ENCODE assay signal across 11 cellular contexts in genomic region chr3:99896482-99896881, GRCh38.
A peak's percentile ranks its signal among the peaks of the same experiment; 100 is the strongest.
DNase-seq lines count a peak whose midpoint lies in the region; ATAC-seq, FAIRE-seq and TF ChIP-seq lines count a peak whose summit lies in the region.
"Had no signal": no experiment of that assay in that cellular context is flagged by ENCODE, and none has a peak within 500 bp of the region (broad histone marks: within the 10 kb centered on the region; RNA-seq: fewer than 3 reads in every experiment).

No MANE protein-coding gene starts in this region.

- intact Hi-C loops in HepG2 (cut with micrococcal nuclease; ENCODE audit: unreplicated experiment) = no loop called here
- intact Hi-C loops in right lobe of liver (cut with DNase I) = no loop called here

- DNase-seq in HepG2 (ENCODE audit: low spot score) (no peak), right lobe of liver (no peak), NCI-H69 (lab: John Stamatoyannopoulos, UW) (peak; percentile 79), foreskin keratinocyte (no peak), upper lobe of left lung (no peak), omental fat pad (ENCODE audit: low spot score) (no peak), ecto neural progenitor cell (ENCODE audit: low spot score) (no peak)
- no peak for DNase-seq in activated T-cell treated with anti-CD3 and anti-CD28 coated beads, Interleukin-2, amount 50 U/mL, for 48 hours
- DNase-seq: activated CD4-positive, alpha-beta T cell treated with anti-CD3 and anti-CD28 coated beads, Interleukin-2, amount 10 ng/mL, durations not matched to agents 7 days and 5 days; activated naive CD4-positive, alpha-beta T cell; dorsolateral prefrontal cortex had no signal

- FAIRE-seq in HepG2 (lab: Jason Lieb, UNC) = no peak

- POLR2A ChIA-PET in HepG2 (lab: Yijun Ruan, JAX) = interaction anchor here (0.6 kb wide), 1 partner anchor 52 kb away, joined by 3 read pairs; no protein-coding TSS in a partner anchor

- 93% methylated on average over 3 of the region's 3 CpGs for WGBS in HepG2 (ENCODE audit: low lambda C conversion rate)
- 72% methylated on average over 3 of the region's 3 CpGs for WGBS in right lobe of liver (ENCODE audit: insufficient coverage, low coverage, low lambda C conversion rate, missing lambda C conversion rate)
- 61 to 69% methylated on average over 3 of the region's 3 CpGs for WGBS in upper lobe of left lung, 2 donors

- CTCF ChIA-PET in HepG2 (lab: Yijun Ruan, JAX; ENCODE audit: low intra/inter-chr PET ratio, low total read pairs) = no interaction called here

- TF ChIP-seq POLR2A in HepG2 (IDR thresholded peaks at IDR 0.05; ENCODE audit: insufficient read depth in 1 of 2, low read depth in 2 of 2, low read length in 2 of 2) (no peak), right lobe of liver (IDR thresholded peaks at IDR 0.05) (no peak), upper lobe of left lung (IDR thresholded peaks at IDR 0.05) (no peak)

- H3K9me3 ChIP-seq in HepG2 (ENCODE audit: low read length) (no peaks in the 10 kb centered on the region), right lobe of liver (no peaks in the 10 kb centered on the region), upper lobe of left lung (no peaks in the 10 kb centered on the region)

- no peak for ATAC-seq in HepG2
- ATAC-seq in right lobe of liver = no peak
- no peak for ATAC-seq in foreskin keratinocyte
- no peak for ATAC-seq in upper lobe of left lung (ENCODE audit: low FRiP score in 2 of 2)
- ATAC-seq in omental fat pad (ENCODE audit: low FRiP score) = no peak

- no peaks in the 10 kb centered on the region for H3K27me3 ChIP-seq in HepG2 (ENCODE audit: control insufficient read depth in 1 of 2, insufficient read depth in 2 of 2, low read length in 2 of 2)
- H3K27me3 ChIP-seq in right lobe of liver = no peaks in the 10 kb centered on the region
- no peaks in the 10 kb centered on the region for H3K27me3 ChIP-seq in foreskin keratinocyte
- H3K27me3 ChIP-seq in upper lobe of left lung = no peaks in the 10 kb centered on the region
- H3K27me3 ChIP-seq: dorsolateral prefrontal cortex had no signal

- H2AFZ ChIP-seq in HepG2 (ENCODE audit: low read length) = peak overlapping the region; percentile 15

- no peak overlapping the region for H3K4me2 ChIP-seq in HepG2 (ENCODE audit: low read depth, low read length)

- no peak for TF ChIP-seq EP300 in HepG2 (IDR thresholded peaks at IDR 0.05; ENCODE audit: low read depth in 2 of 2, low read length in 2 of 2)
- TF ChIP-seq EP300 in HepG2 (CRISPR knock-in tag; IDR thresholded peaks at IDR 0.05; ENCODE audit: borderline replicate concordance) = no peak
- no peak for TF ChIP-seq EP300 in upper lobe of left lung (IDR thresholded peaks at IDR 0.05)

- H3K9ac ChIP-seq in HepG2 (ENCODE audit: insufficient read depth, low read depth, low read length) = peak overlapping the region; percentile 18; the same call in 1 of the 2 replicates

- H3K4me1 ChIP-seq in HepG2 (ENCODE audit: insufficient read depth, low read length) = peaks cover 55% of the 10 kb centered on the region
- peaks cover 0 to 7% (median under 1%) of the 10 kb centered on the region in 4 donors for H3K4me1 ChIP-seq in right lobe of liver
- peaks cover 46% of the 10 kb centered on the region for H3K4me1 ChIP-seq in foreskin keratinocyte
- peaks cover 0 to 14% (median 6%) of the 10 kb centered on the region in 4 donors for H3K4me1 ChIP-seq in upper lobe of left lung

- H3K27ac ChIP-seq in HepG2 (ENCODE audit: extremely low read length, insufficient read depth, low read length) (peak overlapping the region; percentile 44), right lobe of liver (peak overlapping the region in 1 of 3 donors; percentile 6), foreskin keratinocyte (peak overlapping the region; percentile 51), upper lobe of left lung (peak overlapping the region in 3 of 4 donors; percentile 11 to 57 (median 22))

- H3K4me3 ChIP-seq in HepG2 (replicated peaks in 1 of 3; ENCODE audit: insufficient read depth in 1 of 3, low read depth in 2 of 3, low read length in 3 of 3) = no peak overlapping the region
- H3K4me3 ChIP-seq in right lobe of liver = no peak overlapping the region
- no peak overlapping the region for H3K4me3 ChIP-seq in upper lobe of left lung
- H3K4me3 ChIP-seq: dorsolateral prefrontal cortex had no signal

- H3K36me3 ChIP-seq in HepG2 (replicated peaks in 1 of 2; ENCODE audit: control insufficient read depth in 1 of 2, insufficient read depth in 2 of 2, low read length in 2 of 2) (no peaks in the 10 kb centered on the region), right lobe of liver (no peaks in the 10 kb centered on the region), upper lobe of left lung (no peaks in the 10 kb centered on the region)

- H3K79me2 ChIP-seq in HepG2 (ENCODE audit: insufficient read depth, low read length) = peaks cover 4% of the 10 kb centered on the region

- TF ChIP-seq CTCF in HepG2 (CRISPR knock-in tag; IDR thresholded peaks at IDR 0.05) (no peak), right lobe of liver (IDR thresholded peaks at IDR 0.05) (no peak), foreskin keratinocyte (conservative IDR thresholded peaks at IDR 0.05) (no peak), upper lobe of left lung (IDR thresholded peaks at IDR 0.05) (no peak), omental fat pad (IDR thresholded peaks at IDR 0.05) (no peak)

- no peak for TF ChIP-seq RAD21 in HepG2 (CRISPR knock-in tag; IDR thresholded peaks at IDR 0.05)

- H4K20me1 ChIP-seq in HepG2 (ENCODE audit: insufficient read depth, low read length) = no peaks in the 10 kb centered on the region

- in situ Hi-C loops in HepG2 (cut with HindIII; ENCODE audit: extremely low pct_ligation_motif_present, low pct_unique_long_range_greater_than_20kb) = no loop called here

- BruUV-seq in HepG2 (replicated peaks; lab: Mats Ljungman, UMichigan) = no TSS peak

TF ChIP-seq in HepG2, 621 proteins besides CTCF, POLR2A, EP300 and RAD21:
- no peak for TF ChIP-seq ZNF446 (CRISPR knock-in tag; IDR thresholded peaks at IDR 0.05)
- TF ChIP-seq HNRNPUL1 (IDR thresholded peaks at IDR 0.05; ENCODE audit: low read depth, low read length) = no peak
- peak; percentile 33; the same call in 1 of the 2 replicates for TF ChIP-seq RFX3 (CRISPR knock-in tag; IDR thresholded peaks at IDR 0.05)
- no peak for TF ChIP-seq KLF6 (CRISPR knock-in tag; IDR thresholded peaks at IDR 0.05)
- TF ChIP-seq RFX1 (IDR thresholded peaks at IDR 0.05) = peak; percentile 24; the same call in 1 of the 2 replicates
- no peak for TF ChIP-seq ZGPAT (CRISPR knock-in tag; IDR thresholded peaks at IDR 0.05)
- no peak for TF ChIP-seq TFDP1 (CRISPR knock-in tag; IDR thresholded peaks at IDR 0.05; ENCODE audit: borderline replicate concordance)
- no peak for TF ChIP-seq TOE1 (CRISPR knock-in tag; IDR thresholded peaks at IDR 0.05)
